ENCODE assay signal across 10 cellular contexts in the genomic region with DNA sequence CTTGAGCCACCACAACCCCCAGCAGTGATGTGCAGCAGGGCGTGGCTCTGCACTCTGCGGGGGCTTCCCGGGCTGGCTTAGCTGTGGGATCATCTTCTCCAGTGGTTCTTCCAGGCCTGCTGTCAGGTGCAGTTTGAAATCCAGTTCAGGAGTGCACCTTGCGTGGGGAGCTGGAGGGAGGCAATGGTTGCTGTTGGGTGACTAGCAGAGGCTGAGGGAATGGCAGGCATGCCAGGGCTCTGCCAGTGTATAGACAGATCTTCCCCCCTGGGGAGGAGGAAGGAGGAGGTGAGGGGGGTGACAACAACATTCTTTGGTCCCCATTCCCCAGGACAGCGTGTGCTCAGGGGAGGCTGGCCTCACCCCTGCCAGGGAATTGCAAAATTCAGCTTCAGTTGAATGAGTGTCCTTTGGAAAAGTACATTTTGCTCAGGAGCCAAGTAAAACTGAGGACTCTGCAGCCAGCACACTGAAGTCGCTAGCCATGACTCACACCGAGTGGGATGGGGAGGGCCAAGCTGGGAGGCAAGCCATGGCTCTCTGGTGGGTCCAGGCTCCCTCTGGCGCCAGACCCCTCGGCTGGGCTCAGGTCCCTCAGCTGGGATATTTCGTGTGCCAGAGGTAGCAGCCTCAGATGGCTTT. TPM values are rescaled to one million over a fixed set of nuclear protein-coding genes. Genes with fewer than 3 reads are reported as not detected.
DNase-seq lines count a peak whose midpoint lies in the region; ATAC-seq and TF ChIP-seq lines count a peak whose summit lies in the region.
"Had no signal": no experiment of that assay in that cellular context is flagged by ENCODE, and none has a peak within 500 bp of the region (broad histone marks: within the 10 kb centered on the region; RNA-seq: fewer than 3 reads in every experiment).

No MANE protein-coding gene starts in this region.

- H3K36me3 ChIP-seq in uterus = no peaks in the 10 kb centered on the region
- H3K36me3 ChIP-seq in SJCRH30 = 0 out of 2 replicates have a peak, but pooled peaks cover 2% of the 10 kb centered on the region

- H3K27ac ChIP-seq in uterus = peak overlapping the region; percentile 89 to 94
- H3K27ac ChIP-seq in SJCRH30 = no peak overlapping the region

- H3K4me1 ChIP-seq in uterus (peaks cover 42 to 54% of the 10 kb centered on the region in 2 donors), SJCRH30 (no peaks in the 10 kb centered on the region; the same call in 1 of the 2 replicates)

- peak; percentile 22 for DNase-seq in activated naive CD4-positive, alpha-beta T cell treated with anti-CD3 and anti-CD28 coated beads for 36 hours
- DNase-seq in activated naive CD4-positive, alpha-beta T cell treated with anti-CD3 and anti-CD28 coated beads, Interleukin-2, amount 10 ng/mL, durations not matched to agents 7 days and 5 days = no peak
- DNase-seq in dermis microvascular lymphatic vessel endothelial cell (ENCODE audit: low read depth in 2 of 2) (peak; percentile 85 to 96), midbrain (lab: John Stamatoyannopoulos, UW) (peak; percentile 80), uterus (peak; percentile 91 to 95), GM13977 (ENCODE audit: low spot score) (no peak), SJCRH30 (no peak)
- DNase-seq: DND-41, NCI-H526 treated with DMSO at 0.1 percent for 48 hours had no signal

- TF ChIP-seq CTCF in uterus (IDR thresholded peaks at IDR 0.05) = peak; percentile 31 to 69 (median 56)
- no peak for TF ChIP-seq CTCF in GM13977 (IDR thresholded peaks at IDR 0.05; ENCODE audit: extremely low read depth, insufficient read depth, missing control alignments)

- peak in 1 of 2 donors; percentile 30 for TF ChIP-seq POLR2A in uterus (IDR thresholded peaks at IDR 0.05)

- ATAC-seq in activated CD4-positive, CD25-positive, alpha-beta regulatory T cell treated with anti-CD3 and anti-CD28 coated beads, Interleukin-2, amount 50 U/mL, for 24 hours = no peak

- H3K9me3 Mint-ChIP-seq in activated naive CD4-positive, alpha-beta T cell treated with anti-CD3 and anti-CD28 coated beads for 36 hours = no peaks in the 10 kb centered on the region
- H3K9me3 Mint-ChIP-seq in activated naive CD4-positive, alpha-beta T cell treated with anti-CD3 and anti-CD28 coated beads, Interleukin-2, amount 10 ng/mL, durations not matched to agents 7 days and 5 days = no peaks in the 10 kb centered on the region

- H3K4me3 ChIP-seq in uterus (no peak overlapping the region), SJCRH30 (no peak overlapping the region)

- no peaks in the 10 kb centered on the region for H3K27me3 Mint-ChIP-seq in activated naive CD4-positive, alpha-beta T cell treated with anti-CD3 and anti-CD28 coated beads for 36 hours (ENCODE audit: low read depth)
- no peaks in the 10 kb centered on the region for H3K27me3 Mint-ChIP-seq in activated naive CD4-positive, alpha-beta T cell treated with anti-CD3 and anti-CD28 coated beads, Interleukin-2, amount 10 ng/mL, durations not matched to agents 7 days and 5 days

- peaks cover 23% of the 10 kb centered on the region for H3K4me1 Mint-ChIP-seq in activated naive CD4-positive, alpha-beta T cell treated with anti-CD3 and anti-CD28 coated beads for 36 hours (ENCODE audit: low read depth)
- peaks cover 8% of the 10 kb centered on the region for H3K4me1 Mint-ChIP-seq in activated naive CD4-positive, alpha-beta T cell treated with anti-CD3 and anti-CD28 coated beads, Interleukin-2, amount 10 ng/mL, durations not matched to agents 7 days and 5 days

- CTCF ChIA-PET in activated naive CD4-positive, alpha-beta T cell treated with anti-CD3 and anti-CD28 coated beads for 36 hours (lab: Charles Lee) = no interaction called here
- CTCF ChIA-PET in activated naive CD4-positive, alpha-beta T cell treated with anti-CD3 and anti-CD28 coated beads, Interleukin-2, amount 10 ng/mL, durations not matched to agents 7 days and 5 days (lab: Charles Lee) = no interaction called here

- H3K27ac Mint-ChIP-seq in activated naive CD4-positive, alpha-beta T cell treated with anti-CD3 and anti-CD28 coated beads for 36 hours = no peak overlapping the region
- no peak overlapping the region for H3K27ac Mint-ChIP-seq in activated naive CD4-positive, alpha-beta T cell treated with anti-CD3 and anti-CD28 coated beads, Interleukin-2, amount 10 ng/mL, durations not matched to agents 7 days and 5 days

- in situ Hi-C loops in GM13977 (cut with MboI; ENCODE audit: low pct_unique_long_range_greater_than_20kb, low sequenced_read_pairs, unreplicated experiment) = no loop called here

- H3K9me3 ChIP-seq in uterus (no peaks in the 10 kb centered on the region), SJCRH30 (replicated peaks) (no peaks in the 10 kb centered on the region)

- H3K27me3 ChIP-seq in uterus (no peaks in the 10 kb centered on the region), SJCRH30 (no peaks in the 10 kb centered on the region; the same call in 1 of the 2 replicates)

- H3K4me3 Mint-ChIP-seq in activated naive CD4-positive, alpha-beta T cell treated with anti-CD3 and anti-CD28 coated beads for 36 hours = no peak overlapping the region
- no peak overlapping the region for H3K4me3 Mint-ChIP-seq in activated naive CD4-positive, alpha-beta T cell treated with anti-CD3 and anti-CD28 coated beads, Interleukin-2, amount 10 ng/mL, durations not matched to agents 7 days and 5 days

- intact Hi-C loops in activated naive CD4-positive, alpha-beta T cell treated with anti-CD3 and anti-CD28 coated beads for 36 hours (cut with micrococcal nuclease) = no loop called here
- intact Hi-C loops in uterus (cut with DNase I; ENCODE audit: low total_unique reads) = loop anchor here (10.0 kb wide), 1 partner anchor 94 kb away; a partner anchor contains a TSS

- no peaks in the 10 kb centered on the region for H3K36me3 Mint-ChIP-seq in activated naive CD4-positive, alpha-beta T cell treated with anti-CD3 and anti-CD28 coated beads for 36 hours (ENCODE audit: low read depth)
- peaks cover 2% of the 10 kb centered on the region for H3K36me3 Mint-ChIP-seq in activated naive CD4-positive, alpha-beta T cell treated with anti-CD3 and anti-CD28 coated beads, Interleukin-2, amount 10 ng/mL, durations not matched to agents 7 days and 5 days

RNA-seq across cellular contexts. Expression of a gene that starts 35.0 kb away (rescaled TPM):
- total RNA-seq in activated naive CD4-positive, alpha-beta T cell treated with anti-CD3 and anti-CD28 coated beads for 36 hours = 10 to 100 TPM; 33.4 to 36.2 TPM
- total RNA-seq in dermis microvascular lymphatic vessel endothelial cell (57.9 and 62.6 TPM in 2 replicates), uterus (100 to 1,000 TPM in 1 of 4 donors, 10 to 100 TPM in 3; 34.8 to 130 (median 67.7) TPM)
- total RNA-seq in SJCRH30 (2014; rRNA removed; shearing (Covaris generic)) = 77.4 and 83.4 TPM in 2 replicates

Comparison
In these comparisons a context has a peak if more than half of its experiments do, and no peak if none do; other contexts are left out.
1. DNase-seq: peak in activated naive CD4-positive, alpha-beta T cell treated with anti-CD3 and anti-CD28 coated beads for 36 hours (single experiment), dermis microvascular lymphatic vessel endothelial cell (2 of 2), midbrain (single experiment) and uterus (2 of 2); none in activated naive CD4-positive, alpha-beta T cell treated with anti-CD3 and anti-CD28 coated beads, Interleukin-2, amount 10 ng/mL, durations not matched to agents 7 days and 5 days (single experiment), GM13977 (single experiment) and SJCRH30 (0 of 2).